In genomic region chr14:35133542-35134328, GRCh38 we compare ENCODE assay signal across 23 cellular contexts. TPM values are rescaled to one million over a fixed set of nuclear protein-coding genes. Genes with fewer than 3 reads are reported as not detected.
DNase-seq lines count a peak whose midpoint lies in the region; ATAC-seq and TF ChIP-seq lines count a peak whose summit lies in the region.
"Had no signal": no experiment of that assay in that cellular context is flagged by ENCODE, and none has a peak within 500 bp of the region (broad histone marks: within the 10 kb centered on the region; RNA-seq: fewer than 3 reads in every experiment).

No MANE protein-coding gene starts in this region.

- CTCF ChIA-PET in T-cell (lab: Charles Lee): interaction anchor here in 1 of 2 donors (1.0 to 1.9 kb wide), 2 partner anchors 9 to 282 kb away, joined by 6 to 12 read pairs; no protein-coding TSS in a partner anchor

- intact Hi-C loops in natural killer cell (cut with micrococcal nuclease): no loop called here

- peak overlapping the region; percentile 85 for H3K27ac ChIP-seq in temporal lobe (ENCODE audit: low read depth, low read length)
- H3K27ac ChIP-seq: HL-60, thyroid gland, WERI-Rb-1 had no signal

- TF ChIP-seq CTCF in natural killer cell (IDR thresholded peaks at IDR 0.05): no peak

- H3K27ac Mint-ChIP-seq in activated naive CD4-positive, alpha-beta T cell treated with anti-CD3 and anti-CD28 coated beads, Interleukin-2, amount 50 U/mL, for 24 hours: peak overlapping the region; percentile 43
- H3K27ac Mint-ChIP-seq in T-cell: peak overlapping the region; percentile 60
- peak overlapping the region in 1 of 2 donors; percentile 13 for H3K27ac Mint-ChIP-seq in natural killer cell

- H3K9me3 Mint-ChIP-seq in activated naive CD4-positive, alpha-beta T cell treated with anti-CD3 and anti-CD28 coated beads, Interleukin-2, amount 50 U/mL, for 24 hours: no peaks in the 10 kb centered on the region
- H3K9me3 Mint-ChIP-seq in T-cell: peaks cover 0 to 4% (median 0%) of the 10 kb centered on the region in 3 donors
- peaks cover 2 to 6% of the 10 kb centered on the region in 2 donors for H3K9me3 Mint-ChIP-seq in natural killer cell

- POLR2A ChIA-PET in T-cell (lab: Charles Lee): interaction anchor here in 1 of 2 donors (0.5 kb wide), 1 partner anchor 807 kb away, joined by 4 read pairs; no protein-coding TSS in a partner anchor

- peaks cover 21% of the 10 kb centered on the region for H3K4me1 Mint-ChIP-seq in activated naive CD4-positive, alpha-beta T cell treated with anti-CD3 and anti-CD28 coated beads, Interleukin-2, amount 50 U/mL, for 24 hours
- H3K4me1 Mint-ChIP-seq in T-cell (peaks cover 32 to 39% (median 35%) of the 10 kb centered on the region in 3 donors), natural killer cell (peaks cover 11 to 18% of the 10 kb centered on the region in 2 donors)

- H3K4me3 Mint-ChIP-seq in activated naive CD4-positive, alpha-beta T cell treated with anti-CD3 and anti-CD28 coated beads, Interleukin-2, amount 50 U/mL, for 24 hours: no peak overlapping the region
- H3K4me3 Mint-ChIP-seq in T-cell: no peak overlapping the region
- no peak overlapping the region for H3K4me3 Mint-ChIP-seq in natural killer cell
- H3K4me3 Mint-ChIP-seq: IgD-negative memory B cell had no signal

- no peaks in the 10 kb centered on the region for H3K27me3 Mint-ChIP-seq in activated naive CD4-positive, alpha-beta T cell treated with anti-CD3 and anti-CD28 coated beads, Interleukin-2, amount 50 U/mL, for 24 hours
- H3K27me3 Mint-ChIP-seq in T-cell (no peaks in the 10 kb centered on the region), natural killer cell (ENCODE audit: low read depth in 2 of 2) (no peaks in the 10 kb centered on the region)
- H3K27me3 Mint-ChIP-seq: IgD-negative memory B cell had no signal

- ATAC-seq in T-cell (replicated peaks in 1 of 4) (no peak), esophagus mucosa (peak; percentile 15), natural killer cell (no peak)
- ATAC-seq: left cardiac atrium had no signal

- H3K36me3 Mint-ChIP-seq in activated naive CD4-positive, alpha-beta T cell treated with anti-CD3 and anti-CD28 coated beads, Interleukin-2, amount 50 U/mL, for 24 hours: peaks cover 16% of the 10 kb centered on the region
- H3K36me3 Mint-ChIP-seq in T-cell (peaks cover 39% of the 10 kb centered on the region), natural killer cell (peaks cover 9% of the 10 kb centered on the region)

- DNase-seq in activated naive CD4-positive, alpha-beta T cell treated with Interleukin-2 at 50 U/mL for 16 hours: no peak
- DNase-seq in T-cell (no peak), NCI-H345 treated with DMSO at 0.1 percent for 48 hours (lab: John Stamatoyannopoulos, UW; ENCODE audit: unreplicated experiment) (no peak), cerebellum (ENCODE audit: low spot score) (no peak), natural killer cell (no peak)
- DNase-seq: aorta; COR-L47; foreskin melanocyte; H7; left cardiac atrium; midbrain; NCI-H1694; NCI-H345; NK-92 treated with Interleukin-12 subunit alpha and Interleukin-12 subunit beta, amount 100 ng/mL, for 24 hours; retina; stimulated activated CD4-positive, alpha-beta T cell treated with anti-CD3 and anti-CD28 coated beads, Interleukin-12 subunit alpha, Interleukin-12 subunit beta, amount 100 ng/mL, for 4 hours; WERI-Rb-1 had no signal

RNA-seq across cellular contexts. Expression of gene PRORP, which starts 11.4 kb away (rescaled TPM):
- total RNA-seq in T-cell (10 to 100 TPM; 31.9 to 43.3 (median 35.9) TPM), esophagus mucosa (17.5 TPM), temporal lobe (17.5 TPM), cerebellum (22.3 TPM), natural killer cell (10 to 100 TPM; 18.3 to 35.8 (median 20.5) TPM)

RNA-seq across cellular contexts. Expression of gene PPP2R3C, which starts 11.9 kb away (rescaled TPM):
- total RNA-seq in T-cell (10 to 100 TPM; 28.1 to 40.5 (median 32.9) TPM), esophagus mucosa (11.8 TPM), temporal lobe (52.1 TPM), cerebellum (50.4 TPM), natural killer cell (10 to 100 TPM; 41.5 to 49.7 (median 48.3) TPM)
